In genomic region chr6:7313505-7314165, GRCh38 we compare ENCODE assay signal across 8 cellular contexts. TPM values are rescaled to one million over a fixed set of nuclear protein-coding genes. Genes with fewer than 3 reads are reported as not detected.
DNase-seq lines count a peak whose midpoint lies in the region; ATAC-seq, FAIRE-seq and TF ChIP-seq lines count a peak whose summit lies in the region.

No MANE protein-coding gene starts in this region.

- peaks cover 5% of the 10 kb centered on the region for H3K9me3 Mint-ChIP-seq in T-helper 2 cell treated with Interferon-gamma antibody and Interleukin-4, amounts not matched to agents 5 μg/mL and 100 μg/mL, for 36 hours
- peaks cover 6% of the 10 kb centered on the region for H3K9me3 Mint-ChIP-seq in activated naive CD8-positive, alpha-beta T cell treated with anti-CD3 and anti-CD28 coated beads, Interleukin-2, amount 50 U/mL, for 24 hours

- no peak for FAIRE-seq in D721Med (lab: Jason Lieb, UNC)

- ATAC-seq in activated naive CD8-positive, alpha-beta T cell treated with anti-CD3 and anti-CD28 coated beads, Interleukin-2, amount 50 U/mL, for 24 hours = no peak
- ATAC-seq in GM18861 (IDR thresholded peaks at IDR 0.05; ENCODE audit: unreplicated experiment) = no peak

- H3K4me3 ChIP-seq in liver (ENCODE audit: low read depth in 1 of 3, low read length in 3 of 3) (peak overlapping the region; percentile 56 to 95 (median 61)), tibial artery (peak overlapping the region; percentile 97 to 98)

- peak overlapping the region; percentile 97 for H3K4me3 Mint-ChIP-seq in T-helper 2 cell treated with Interferon-gamma antibody and Interleukin-4, amounts not matched to agents 5 μg/mL and 100 μg/mL, for 36 hours
- peak overlapping the region; percentile 89 for H3K4me3 Mint-ChIP-seq in activated naive CD8-positive, alpha-beta T cell treated with anti-CD3 and anti-CD28 coated beads, Interleukin-2, amount 50 U/mL, for 24 hours

- H3K27me3 ChIP-seq in liver (ENCODE audit: control insufficient read depth in 4 of 4, insufficient read depth in 4 of 4, low read length in 3 of 4) (no peaks in the 10 kb centered on the region), tibial artery (no peaks in the 10 kb centered on the region)

- WGBS in liver = 90% methylated on average over 15 of the region's 15 CpGs

- H3K27ac Mint-ChIP-seq in T-helper 2 cell treated with Interferon-gamma antibody and Interleukin-4, amounts not matched to agents 5 μg/mL and 100 μg/mL, for 36 hours = peak overlapping the region; percentile 93
- H3K27ac Mint-ChIP-seq in activated naive CD8-positive, alpha-beta T cell treated with anti-CD3 and anti-CD28 coated beads, Interleukin-2, amount 50 U/mL, for 24 hours = peak overlapping the region; percentile 96

- DNase-seq in T-helper 2 cell treated with Interferon-gamma antibody and Interleukin-4, amounts not matched to agents 5 μg/mL and 100 μg/mL, for 36 hours (ENCODE audit: low spot score) = no peak
- DNase-seq in T-helper 2 cell (no peak), tibial artery (no peak), D721Med (ENCODE audit: insufficient read length, low spot score) (no peak), SIG-M5 treated with dmso at 0.1 percent for 504 hours (lab: John Stamatoyannopoulos, UW; ENCODE audit: unreplicated experiment) (no peak)
- DNase-seq in activated naive CD8-positive, alpha-beta T cell treated with anti-CD3 and anti-CD28 coated beads, Interleukin-2, amount 50 U/mL, for 24 hours = no peak

- TF ChIP-seq CTCF in liver (IDR thresholded peaks at IDR 0.05; ENCODE audit: low read depth, low read length, missing input control) (no peak), tibial artery (IDR thresholded peaks at IDR 0.05) (no peak), D721Med (IDR thresholded peaks at IDR 0.05; ENCODE audit: insufficient read depth, missing control alignments) (no peak)

- H3K27ac ChIP-seq in liver (ENCODE audit: low read depth in 1 of 2, low read length in 2 of 2) (peak overlapping the region; percentile 95 to 98), tibial artery (peak overlapping the region; percentile 93 to 98)

- H3K27me3 Mint-ChIP-seq in T-helper 2 cell treated with Interferon-gamma antibody and Interleukin-4, amounts not matched to agents 5 μg/mL and 100 μg/mL, for 36 hours (ENCODE audit: low read depth) = no peaks in the 10 kb centered on the region
- H3K27me3 Mint-ChIP-seq in activated naive CD8-positive, alpha-beta T cell treated with anti-CD3 and anti-CD28 coated beads, Interleukin-2, amount 50 U/mL, for 24 hours = no peaks in the 10 kb centered on the region

- H3K9me3 ChIP-seq in liver (ENCODE audit: control insufficient read depth in 4 of 4, low read length in 3 of 4) (no peaks in the 10 kb centered on the region), tibial artery (no peaks in the 10 kb centered on the region)

- peaks cover 36% of the 10 kb centered on the region for H3K36me3 Mint-ChIP-seq in T-helper 2 cell treated with Interferon-gamma antibody and Interleukin-4, amounts not matched to agents 5 μg/mL and 100 μg/mL, for 36 hours (ENCODE audit: low read depth)
- peaks cover 29% of the 10 kb centered on the region for H3K36me3 Mint-ChIP-seq in activated naive CD8-positive, alpha-beta T cell treated with anti-CD3 and anti-CD28 coated beads, Interleukin-2, amount 50 U/mL, for 24 hours (ENCODE audit: low read depth)

- peaks cover 5 to 14% (median 8%) of the 10 kb centered on the region in 4 donors for H3K36me3 ChIP-seq in liver (ENCODE audit: control insufficient read depth in 4 of 4, insufficient read depth in 3 of 4, low read depth in 1 of 4, low read length in 3 of 4)
- H3K36me3 ChIP-seq in tibial artery = peaks cover 0 to 12% (median 9%) of the 10 kb centered on the region in 3 donors

- H3K4me1 Mint-ChIP-seq in T-helper 2 cell treated with Interferon-gamma antibody and Interleukin-4, amounts not matched to agents 5 μg/mL and 100 μg/mL, for 36 hours (ENCODE audit: low read depth) = peaks cover 35% of the 10 kb centered on the region
- peaks cover 43% of the 10 kb centered on the region for H3K4me1 Mint-ChIP-seq in activated naive CD8-positive, alpha-beta T cell treated with anti-CD3 and anti-CD28 coated beads, Interleukin-2, amount 50 U/mL, for 24 hours

- intact Hi-C loops in tibial artery (cut with DNase I; ENCODE audit: low total_unique reads) = loop anchor here (5.0 kb wide), 1 partner anchor 79 kb away; no protein-coding TSS in a partner anchor

- peak overlapping the region; percentile 78 to 81 for H3K9ac ChIP-seq in liver (ENCODE audit: low read depth in 1 of 2, low read length in 2 of 2)

- H3K4me1 ChIP-seq in liver (ENCODE audit: control insufficient read depth in 4 of 4, insufficient read depth in 4 of 4, low read length in 3 of 4) = peaks cover 5 to 16% (median 11%) of the 10 kb centered on the region in 4 donors
- peaks cover 0 to 28% (median 16%) of the 10 kb centered on the region in 4 donors for H3K4me1 ChIP-seq in tibial artery

- TF ChIP-seq RAD21 in liver (IDR thresholded peaks at IDR 0.05) = no peak

TF ChIP-seq in liver, 16 proteins besides CTCF, POLR2A, EP300 and RAD21:
- TF ChIP-seq ZBTB33 (IDR thresholded peaks at IDR 0.05) = peak; percentile 0
- no peak for TF ChIP-seq GABPA (IDR thresholded peaks at IDR 0.05 in 1 of 2, conservative IDR thresholded peaks at IDR 0.05 in 1 of 2)
- TF ChIP-seq HNF4G (IDR thresholded peaks at IDR 0.05) = no peak
- peak; percentile 4 for TF ChIP-seq FOXA1 (IDR thresholded peaks at IDR 0.05)
- no peak for TF ChIP-seq MAX (IDR thresholded peaks at IDR 0.05)
- TF ChIP-seq EGR1 (IDR thresholded peaks at IDR 0.05; ENCODE audit: low read depth in 2 of 2) = no peak
- no peak for TF ChIP-seq REST (IDR thresholded peaks at IDR 0.05)
- no peak for TF ChIP-seq RXRA (IDR thresholded peaks at IDR 0.05)
- TF ChIP-seq ATF3 (IDR thresholded peaks at IDR 0.05) = no peak
- TF ChIP-seq NR2F2 (IDR thresholded peaks at IDR 0.05) = no peak

RNA-seq across cellular contexts. Expression of gene SSR1, which starts 0.6 kb away (rescaled TPM):
- 100 to 1,000 TPM in 1 of 2 donors, 10 to 100 TPM in 1; 60.2 to 115 TPM for total RNA-seq in liver
- polyA plus RNA-seq in liver = 10 to 100 TPM; 43.6 to 99.5 TPM
